8 cellular contexts compared by ENCODE assay signal in genomic region chr4:120921456-120922389, GRCh38. TPM values are rescaled to one million over a fixed set of nuclear protein-coding genes. Genes with fewer than 3 reads are reported as not detected.
DNase-seq lines count a peak whose midpoint lies in the region; ATAC-seq and TF ChIP-seq lines count a peak whose summit lies in the region.

No MANE protein-coding gene starts in this region.

- H4K5ac ChIP-seq in IMR-90 (ENCODE audit: low read depth, low read length), result peak overlapping the region; percentile 6

- intact Hi-C loops in CD4-positive, alpha-beta T cell (cut with DNase I, micrococcal nuclease), result loop anchor here (5.0 to 10.0 kb wide), 2 partner anchors 123 to 131 kb away; no protein-coding TSS in a partner anchor
- intact Hi-C loops in IMR-90 (cut with micrococcal nuclease), result loop anchor here (2.0 to 5.0 kb wide), 3 partner anchors 154 to 764 kb away; no protein-coding TSS in a partner anchor

- H3K56ac ChIP-seq in IMR-90 (ENCODE audit: extremely low read depth, insufficient read depth, low read length), result peak overlapping the region; percentile 84

- H2AFZ ChIP-seq in IMR-90 (replicated peaks; ENCODE audit: low read length, poor library complexity), result peak overlapping the region; percentile 95

- H3K36me3 Mint-ChIP-seq in CD4-positive, alpha-beta T cell (ENCODE audit: low read depth), result peaks cover 6% of the 10 kb centered on the region

- H3K18ac ChIP-seq in IMR-90 (ENCODE audit: low read depth, low read length), result peak overlapping the region; percentile 25

- no peaks in the 10 kb centered on the region for H3K36me3 ChIP-seq in IMR-90 (ENCODE audit: control insufficient read depth, insufficient read depth, low read length)
- no peaks in the 10 kb centered on the region for H3K36me3 ChIP-seq in effector memory CD4-positive, alpha-beta T cell (ENCODE audit: control insufficient read depth, insufficient read depth, low read length)
- H3K36me3 ChIP-seq in liver (ENCODE audit: control insufficient read depth in 4 of 4, insufficient read depth in 3 of 4, low read depth in 1 of 4, low read length in 3 of 4), result no peaks in the 10 kb centered on the region

- peak overlapping the region; percentile 44 for H3K4me2 ChIP-seq in IMR-90 (ENCODE audit: low read depth, low read length)

- no peak for TF ChIP-seq CTCF in CD4-positive, alpha-beta T cell (IDR thresholded peaks at IDR 0.05)
- TF ChIP-seq CTCF in IMR-90 (conservative IDR thresholded peaks at IDR 0.05; ENCODE audit: low read depth, low read length), result no peak
- no peak for TF ChIP-seq CTCF in liver (IDR thresholded peaks at IDR 0.05; ENCODE audit: low read depth, low read length, missing input control)
- TF ChIP-seq CTCF in GM20000 (IDR thresholded peaks at IDR 0.05; ENCODE audit: extremely low read depth, missing control alignments), result no peak

- in situ Hi-C loops in IMR-90 (cut with MboI; ENCODE audit: low sequenced_read_pairs), result no loop called here

- no peak overlapping the region for H3K27ac ChIP-seq in CD4-positive, alpha-beta T cell (ENCODE audit: low read depth, low read length)
- H3K27ac ChIP-seq in IMR-90 (ENCODE audit: insufficient read depth, low read length) (peak overlapping the region; percentile 51), liver (ENCODE audit: low read depth in 1 of 2, low read length in 2 of 2) (peak overlapping the region; percentile 69 to 70)
- no peak overlapping the region for H3K27ac ChIP-seq in effector memory CD4-positive, alpha-beta T cell (ENCODE audit: insufficient read depth, low read length, poor library complexity, severe bottlenecking)

- peak; percentile 71 for TF ChIP-seq POLR2A in IMR-90 (IDR thresholded peaks at IDR 0.05; ENCODE audit: low read depth, low read length)

- H3K4me1 ChIP-seq in IMR-90 (ENCODE audit: control insufficient read depth, insufficient read depth, low read length), result peaks cover 2% of the 10 kb centered on the region; the same call in 1 of the 2 replicates
- peaks cover 14% of the 10 kb centered on the region for H3K4me1 ChIP-seq in effector memory CD4-positive, alpha-beta T cell (ENCODE audit: control insufficient read depth, insufficient read depth, low read length, poor library complexity, severe bottlenecking)
- peaks cover 0 to 15% (median 9%) of the 10 kb centered on the region in 4 donors for H3K4me1 ChIP-seq in liver (ENCODE audit: control insufficient read depth in 4 of 4, insufficient read depth in 4 of 4, low read length in 3 of 4)

- H3K27me3 ChIP-seq in CD4-positive, alpha-beta T cell (ENCODE audit: control insufficient read depth, insufficient read depth, low read length), result peaks cover 7% of the 10 kb centered on the region
- no peaks in the 10 kb centered on the region for H3K27me3 ChIP-seq in IMR-90 (ENCODE audit: control insufficient read depth, insufficient read depth, low read length)
- peaks cover 3% of the 10 kb centered on the region for H3K27me3 ChIP-seq in effector memory CD4-positive, alpha-beta T cell (replicated peaks; ENCODE audit: control insufficient read depth, insufficient read depth, low read length, poor library complexity, severe bottlenecking)
- peaks cover 0 to 10% (median 4%) of the 10 kb centered on the region in 4 donors for H3K27me3 ChIP-seq in liver (ENCODE audit: control insufficient read depth in 4 of 4, insufficient read depth in 4 of 4, low read length in 3 of 4)

- peaks cover 3% of the 10 kb centered on the region; the same call in 1 of the 2 replicates for H3K9me1 ChIP-seq in IMR-90 (ENCODE audit: insufficient read depth, low read length)

- BruUV-seq in IMR-90 (replicated peaks; lab: Mats Ljungman, UMichigan), result no TSS peak

- 0% methylated on average over 4 of the region's 53 CpGs; no CpG with 5 or more reads in 1 of the 2 experiments for WGBS in IMR-90 (ENCODE audit: extremely low coverage in 2 of 2, insufficient read length in 1 of 2), 2 experiments
- WGBS in liver, result 3% methylated on average over 53 of the region's 53 CpGs

- peak in 3 of 10 experiments; percentile 9 to 37 (median 10) for DNase-seq in CD4-positive, alpha-beta T cell
- DNase-seq in IMR-90 (peak; percentile 68), GM20000 (ENCODE audit: low spot score) (no peak)
- DNase-seq in activated CD4-positive, alpha-beta T cell treated with anti-CD3 and anti-CD28 coated beads, Interleukin-2, amount 50 U/mL, for 1 hour, result peak; percentile 4
- peak in 1 of 3 donors; percentile 1 for DNase-seq in effector memory CD4-positive, alpha-beta T cell
- DNase-seq in stimulated activated CD4-positive, alpha-beta T cell treated with anti-CD3 and anti-CD28 coated beads, Interleukin-1b, Interleukin-23, amount 100 ng/mL, for 24 hours (ENCODE audit: low read depth in 4 of 4, low spot score in 1 of 4), result peak in 3 of 4 experiments; percentile 16 to 37 (median 33)
- no peak for DNase-seq in activated CD4-positive, CD25-positive, alpha-beta regulatory T cell treated with anti-CD3 and anti-CD28 coated beads, Interleukin-2, amount 50 U/mL, for 72 hours

- peak overlapping the region; percentile 27; the same call in 1 of the 3 replicates for H2BK15ac ChIP-seq in IMR-90 (ENCODE audit: low read depth, low read length)

- peaks cover 43% of the 10 kb centered on the region for H3K27me3 Mint-ChIP-seq in CD4-positive, alpha-beta T cell

- no peak overlapping the region for H2AK5ac ChIP-seq in IMR-90 (ENCODE audit: low read depth, low read length)

- peak overlapping the region; percentile 32 for H3K23ac ChIP-seq in IMR-90 (ENCODE audit: low read depth, low read length)

- peak overlapping the region; percentile 80 for H3K9ac ChIP-seq in IMR-90 (ENCODE audit: low read depth, low read length)
- H3K9ac ChIP-seq in liver (ENCODE audit: low read depth in 1 of 2, low read length in 2 of 2), result no peak overlapping the region

- peak overlapping the region; percentile 57 to 78 for H4K8ac ChIP-seq in IMR-90 (ENCODE audit: low read depth in 2 of 2, low read length in 2 of 2)

- peak overlapping the region; percentile 78 for H3K14ac ChIP-seq in IMR-90 (replicated peaks; ENCODE audit: low read depth, low read length)

- TF ChIP-seq RAD21 in IMR-90 (IDR thresholded peaks at IDR 0.05; ENCODE audit: low read length) (no peak), liver (IDR thresholded peaks at IDR 0.05) (no peak)

- no peaks in the 10 kb centered on the region for H3K9me3 Mint-ChIP-seq in CD4-positive, alpha-beta T cell

- POLR2A ChIA-PET in CD4-positive, alpha-beta T cell (lab: Charles Lee), result no interaction called here
- POLR2A ChIA-PET in IMR-90 (lab: Charles Lee; ENCODE audit: unreplicated experiment), result no interaction called here

- peaks cover 6 to 11% of the 10 kb centered on the region in 2 experiments; a peak in 3 of 4 replicates for H3K79me1 ChIP-seq in IMR-90 (ENCODE audit: low read depth in 1 of 2, low read length in 2 of 2)

- no peaks in the 10 kb centered on the region for H3K9me3 ChIP-seq in CD4-positive, alpha-beta T cell (ENCODE audit: control insufficient read depth, low read length)
- no peaks in the 10 kb centered on the region for H3K9me3 ChIP-seq in IMR-90 (ENCODE audit: control insufficient read depth, insufficient read depth, low read length)
- no peaks in the 10 kb centered on the region for H3K9me3 ChIP-seq in effector memory CD4-positive, alpha-beta T cell (ENCODE audit: control insufficient read depth, low read length)
- no peaks in the 10 kb centered on the region for H3K9me3 ChIP-seq in liver (ENCODE audit: control insufficient read depth in 4 of 4, low read length in 3 of 4)

- H4K91ac ChIP-seq in IMR-90 (ENCODE audit: insufficient read depth, low read depth, low read length), result peak overlapping the region; percentile 27

- dilution Hi-C loops in IMR-90 (cut with HindIII; ENCODE audit: low sequenced_read_pairs, unreplicated experiment), result no loop called here

- H2BK120ac ChIP-seq in IMR-90 (ENCODE audit: low read depth, low read length), result peak overlapping the region; percentile 35

- no peaks in the 10 kb centered on the region for H4K20me1 ChIP-seq in IMR-90 (ENCODE audit: insufficient read depth, low read length)

- H3K27ac Mint-ChIP-seq in CD4-positive, alpha-beta T cell, result peak overlapping the region; percentile 24

- H2BK5ac ChIP-seq in IMR-90 (ENCODE audit: low read depth, low read length, poor library complexity, severe bottlenecking), result peak overlapping the region; percentile 41

- H3K4me3 ChIP-seq in IMR-90 (ENCODE audit: insufficient read depth, low read depth, low read length) (peak overlapping the region; percentile 49), liver (ENCODE audit: low read depth in 1 of 3, low read length in 3 of 3) (peak overlapping the region; percentile 46 to 72 (median 56))
- peak overlapping the region; percentile 66 for H3K4me3 ChIP-seq in effector memory CD4-positive, alpha-beta T cell (ENCODE audit: insufficient read depth, low read depth, low read length, poor library complexity, severe bottlenecking)

- no peak overlapping the region; the same call in 1 of the 2 replicates for H2BK20ac ChIP-seq in IMR-90 (ENCODE audit: low read depth, low read length)

- CTCF ChIA-PET in CD4-positive, alpha-beta T cell (lab: Charles Lee), result no interaction called here
- CTCF ChIA-PET in IMR-90 (lab: Yijun Ruan, JAX), result no interaction called here

- ATAC-seq in CD4-positive, alpha-beta T cell (ENCODE audit: poor library complexity), result no peak
- ATAC-seq in IMR-90 (ENCODE audit: low read depth), result peak; percentile 82

- peak overlapping the region; percentile 66 for H3K4ac ChIP-seq in IMR-90 (ENCODE audit: low read depth, low read length)

- peak overlapping the region; percentile 89 for H2AK9ac ChIP-seq in IMR-90 (replicated peaks; ENCODE audit: low read depth, low read length, poor library complexity)

- H3K4me1 Mint-ChIP-seq in CD4-positive, alpha-beta T cell (ENCODE audit: low read depth), result peaks cover 14% of the 10 kb centered on the region

- H3K4me3 Mint-ChIP-seq in CD4-positive, alpha-beta T cell, result peak overlapping the region; percentile 91

TF ChIP-seq in IMR-90, 13 proteins besides CTCF, POLR2A, EP300 and RAD21:
- TF ChIP-seq BHLHE40 (IDR thresholded peaks at IDR 0.05; ENCODE audit: low read depth, low read length) (peak; percentile 59; the same call in 1 of the 2 replicates), CEBPB (IDR thresholded peaks at IDR 0.05; ENCODE audit: low read depth, low read length) (no peak)

RNA-seq across cellular contexts. Expression of gene PRDM5, which starts 0.8 kb away (rescaled TPM):
- total RNA-seq in CD4-positive, alpha-beta T cell, result under 1 TPM; 0.14 to 0.22 TPM
- total RNA-seq in IMR-90 (2012; rRNA removed) (10.8 and 12.8 TPM in 2 replicates), liver (1 to 10 TPM; 1.9 to 4.0 TPM)
- polyA plus RNA-seq in IMR-90 (2012; rRNA removed) (3.6 and 4.1 TPM in 2 replicates), liver (under 1 TPM; 0.17 to 0.28 TPM)
- polyA plus RNA-seq in IMR-90 (2012; cell fraction: cytosol; rRNA removed), result 1.3 and 2.1 TPM in 2 replicates
- polyA plus RNA-seq in IMR-90 (2012; cell fraction: nucleus; rRNA removed; ENCODE audit: low replicate concordance), result 1.8 and 10.7 TPM in 2 replicates

Comparison
In these comparisons a context has a peak if more than half of its experiments do, and no peak if none do; other contexts are left out.
1. DNase-seq: peak in IMR-90 (single experiment), activated CD4-positive, alpha-beta T cell treated with anti-CD3 and anti-CD28 coated beads, Interleukin-2, amount 50 U/mL, for 1 hour (single experiment) and stimulated activated CD4-positive, alpha-beta T cell treated with anti-CD3 and anti-CD28 coated beads, Interleukin-1b, Interleukin-23, amount 100 ng/mL, for 24 hours (3 of 4); none in activated CD4-positive, CD25-positive, alpha-beta regulatory T cell treated with anti-CD3 and anti-CD28 coated beads, Interleukin-2, amount 50 U/mL, for 72 hours (single experiment) and GM20000 (single experiment).
2. H3K27ac ChIP-seq: peak in IMR-90 (single experiment) and liver (2 of 2); none in CD4-positive, alpha-beta T cell (single experiment) and effector memory CD4-positive, alpha-beta T cell (single experiment).
3. Peak in every context shown above with its lines, with median percentiles within 50 percentile points of each other: H3K4me3 ChIP-seq.